Comparison of ENCODE assay signal across 9 cellular contexts in the genomic region with DNA sequence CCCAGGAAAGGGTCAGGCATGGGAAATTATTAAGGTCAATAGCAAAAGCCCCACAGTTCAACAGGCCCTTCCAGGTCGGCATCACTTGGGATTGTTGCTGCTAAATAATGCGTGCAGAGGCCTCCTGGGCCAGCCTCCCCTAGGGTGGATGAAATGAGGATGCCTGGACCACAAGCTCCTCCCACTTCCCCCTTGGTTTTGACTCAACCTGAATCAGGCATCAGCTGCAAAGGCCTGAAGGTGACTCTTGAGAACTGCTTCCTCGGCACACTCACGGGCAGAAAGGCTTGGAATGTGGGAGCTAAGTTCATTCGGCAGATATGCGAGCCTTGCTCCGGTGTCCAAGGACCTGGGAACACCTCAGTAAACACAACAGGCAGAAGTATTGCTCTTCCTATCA.
A peak's percentile ranks its signal among the peaks of the same experiment; 100 is the strongest.
DNase-seq lines count a peak whose midpoint lies in the region; ATAC-seq and TF ChIP-seq lines count a peak whose summit lies in the region.
"Had no signal": no experiment of that assay in that cellular context is flagged by ENCODE, and none has a peak within 500 bp of the region (broad histone marks: within the 10 kb centered on the region; RNA-seq: fewer than 3 reads in every experiment).

No MANE protein-coding gene starts in this region.

- peaks cover 1% of the 10 kb centered on the region for H3F3A ChIP-seq in neural progenitor cell (ENCODE audit: low read depth)

- no peak overlapping the region for H3K4me2 ChIP-seq in neural progenitor cell

- no peak overlapping the region for H2AFZ ChIP-seq in neural progenitor cell (replicated peaks)

- peaks cover 3% of the 10 kb centered on the region for H3K4me1 ChIP-seq in neural progenitor cell

- H3K27me3 ChIP-seq in brain microvascular endothelial cell (replicated peaks) = no peaks in the 10 kb centered on the region
- H3K27me3 ChIP-seq in neural progenitor cell = peaks cover 6% of the 10 kb centered on the region

- H3K36me3 ChIP-seq in brain microvascular endothelial cell (replicated peaks) = peaks cover 9% of the 10 kb centered on the region
- H3K36me3 ChIP-seq in neural progenitor cell = no peaks in the 10 kb centered on the region

- H3K27ac ChIP-seq in brain microvascular endothelial cell (peak overlapping the region; percentile 100), neural progenitor cell (no peak overlapping the region)

- no peak for TF ChIP-seq CTCF in brain microvascular endothelial cell (IDR thresholded peaks at IDR 0.05; ENCODE audit: low read depth, low read length, missing control alignments)
- TF ChIP-seq CTCF in neural progenitor cell (IDR thresholded peaks at IDR 0.05) = no peak

- H3K9me3 Mint-ChIP-seq in neural progenitor cell = no peaks in the 10 kb centered on the region
- H3K9me3 Mint-ChIP-seq: brain had no signal

- DNase-seq in GM19240 (ENCODE audit: insufficient read length, low spot score) (peak; percentile 51), T-helper 22 cell (ENCODE audit: low read depth) (peak; percentile 80), brain microvascular endothelial cell (peak; percentile 97), neural progenitor cell (ENCODE audit: low spot score) (no peak), NCI-H69 (lab: John Stamatoyannopoulos, UW) (no peak), NCI-H510A treated with DMSO at 0.1 percent for 48 hours (lab: John Stamatoyannopoulos, UW) (no peak)
- peak; percentile 66 for DNase-seq in stimulated activated CD4-positive, alpha-beta T cell treated with anti-CD3 and anti-CD28 coated beads, Interleukin-2, amount 100 ng/mL, for 4 hours (ENCODE audit: low read depth)

- H3K27me3 Mint-ChIP-seq in neural progenitor cell (ENCODE audit: insufficient read depth, low read depth) = no peaks in the 10 kb centered on the region
- H3K27me3 Mint-ChIP-seq: brain had no signal

- no peaks in the 10 kb centered on the region for H3K79me2 ChIP-seq in neural progenitor cell (ENCODE audit: low read depth)

- no peaks in the 10 kb centered on the region for H3K9me3 ChIP-seq in neural progenitor cell (ENCODE audit: low read depth)

- peak; percentile 38 for ATAC-seq in HG03196 (IDR thresholded peaks at IDR 0.05; ENCODE audit: unreplicated experiment)

- no peak overlapping the region for H3K27ac Mint-ChIP-seq in neural progenitor cell
- H3K27ac Mint-ChIP-seq: brain had no signal

- in situ Hi-C loops in brain microvascular endothelial cell (cut with HindIII; ENCODE audit: low pct_ligation_motif_present, low sequenced_read_pairs) = loop anchor here (25.0 kb wide), 1 partner anchor 149 kb away; no protein-coding TSS in a partner anchor

- H3K4me3 Mint-ChIP-seq in neural progenitor cell = no peak overlapping the region
- H3K4me3 Mint-ChIP-seq: brain had no signal

- no peak overlapping the region for H3K9ac ChIP-seq in neural progenitor cell

- no peaks in the 10 kb centered on the region for H4K20me1 ChIP-seq in neural progenitor cell (ENCODE audit: low read depth)

- H3K36me3 Mint-ChIP-seq in neural progenitor cell = no peaks in the 10 kb centered on the region

- H3K4me1 Mint-ChIP-seq in neural progenitor cell = peaks cover 14% of the 10 kb centered on the region

- H3K4me3 ChIP-seq in brain microvascular endothelial cell (ENCODE audit: low read depth, low read length) = no peak overlapping the region
- H3K4me3 ChIP-seq in neural progenitor cell = no peak overlapping the region

Comparison
In these comparisons a context has a peak if more than half of its experiments do, and no peak if none do; other contexts are left out.
1. DNase-seq: peak in GM19240 (single experiment), T-helper 22 cell (single experiment), brain microvascular endothelial cell (single experiment) and stimulated activated CD4-positive, alpha-beta T cell treated with anti-CD3 and anti-CD28 coated beads, Interleukin-2, amount 100 ng/mL, for 4 hours (single experiment); none in neural progenitor cell (single experiment), NCI-H69 (single experiment) and NCI-H510A treated with DMSO at 0.1 percent for 48 hours (single experiment).